In genomic region chr19:10876459-10877240, GRCh38 we compare ENCODE assay signal across 9 cellular contexts. TPM values are rescaled to one million over a fixed set of nuclear protein-coding genes. Genes with fewer than 3 reads are reported as not detected.
DNase-seq lines count a peak whose midpoint lies in the region; ATAC-seq, FAIRE-seq and TF ChIP-seq lines count a peak whose summit lies in the region.
"Had no signal": no experiment of that assay in that cellular context is flagged by ENCODE, and none has a peak within 500 bp of the region (broad histone marks: within the 10 kb centered on the region; RNA-seq: fewer than 3 reads in every experiment).

No MANE protein-coding gene starts in this region.

- H3K36me3 Mint-ChIP-seq in activated naive CD4-positive, alpha-beta T cell treated with anti-CD3 and anti-CD28 coated beads, Interleukin-2, amount 50 U/mL, for 72 hours = peaks cover 0 to 6% of the 10 kb centered on the region in 2 donors
- H3K36me3 Mint-ChIP-seq in glutamatergic neuron (ENCODE audit: unreplicated experiment) = no peaks in the 10 kb centered on the region

- H3K4me1 ChIP-seq in upper lobe of left lung = peaks cover 19 to 44% (median 33%) of the 10 kb centered on the region in 4 donors

- 66 to 68% methylated on average over 9 to 10 of the region's 10 CpGs for WGBS in upper lobe of left lung, 2 donors

- H3K9me3 ChIP-seq in upper lobe of left lung = no peaks in the 10 kb centered on the region

- H3K27me3 ChIP-seq in upper lobe of left lung = no peaks in the 10 kb centered on the region

- no peaks in the 10 kb centered on the region for H3K9me3 Mint-ChIP-seq in activated naive CD4-positive, alpha-beta T cell treated with anti-CD3 and anti-CD28 coated beads, Interleukin-2, amount 50 U/mL, for 72 hours
- H3K9me3 Mint-ChIP-seq in glutamatergic neuron (ENCODE audit: unreplicated experiment) = peaks cover 17% of the 10 kb centered on the region

- peak overlapping the region; percentile 36 to 52 (median 45) for H3K27ac ChIP-seq in upper lobe of left lung

- no peak overlapping the region for H3K4me3 ChIP-seq in upper lobe of left lung

- H3K4me1 Mint-ChIP-seq in glutamatergic neuron (ENCODE audit: low read depth, unreplicated experiment) = peaks cover 39% of the 10 kb centered on the region

- H3K36me3 ChIP-seq in upper lobe of left lung = no peaks in the 10 kb centered on the region

- TF ChIP-seq CTCF in glutamatergic neuron (IDR thresholded peaks at IDR 0.05; ENCODE audit: partially characterized antibody, unreplicated experiment) (no peak), upper lobe of left lung (IDR thresholded peaks at IDR 0.05) (no peak)

- FAIRE-seq in HTR-8/SVneo (lab: Jason Lieb, UNC) = no peak
- FAIRE-seq: frontal cortex had no signal

- peak in 1 of 2 donors; percentile 22 for DNase-seq in activated naive CD4-positive, alpha-beta T cell treated with anti-CD3 and anti-CD28 coated beads, Interleukin-2, amount 50 U/mL, for 72 hours (ENCODE audit: low spot score in 2 of 2)
- DNase-seq in activated naive CD4-positive, alpha-beta T cell (lab: John Stamatoyannopoulos, UW) = no peak
- DNase-seq in glutamatergic neuron (no peak), upper lobe of left lung (no peak), HTR-8/SVneo (ENCODE audit: insufficient read length, low spot score) (no peak), COR-L47 (lab: John Stamatoyannopoulos, UW) (no peak), HT-29 (ENCODE audit: low spot score) (no peak)

- TF ChIP-seq POLR2A in upper lobe of left lung (IDR thresholded peaks at IDR 0.05) = no peak

- peak; percentile 68 to 72 for ATAC-seq in activated naive CD4-positive, alpha-beta T cell treated with anti-CD3 and anti-CD28 coated beads, Interleukin-2, amount 50 U/mL, for 72 hours
- ATAC-seq in HG03196 (IDR thresholded peaks at IDR 0.05; ENCODE audit: unreplicated experiment) (peak; percentile 52), upper lobe of left lung (ENCODE audit: low FRiP score in 2 of 2) (peak; percentile 38 to 69)

- H3K27me3 Mint-ChIP-seq in glutamatergic neuron (ENCODE audit: unreplicated experiment) = peaks cover 7% of the 10 kb centered on the region

- peak in 1 of 4 donors; percentile 16 for TF ChIP-seq EP300 in upper lobe of left lung (IDR thresholded peaks at IDR 0.05)

- peak overlapping the region in 1 of 2 donors; percentile 56 for H3K27ac Mint-ChIP-seq in activated naive CD4-positive, alpha-beta T cell treated with anti-CD3 and anti-CD28 coated beads, Interleukin-2, amount 50 U/mL, for 72 hours
- H3K27ac Mint-ChIP-seq in glutamatergic neuron (ENCODE audit: unreplicated experiment) = peak overlapping the region; percentile 55

- H3K4me3 Mint-ChIP-seq in glutamatergic neuron (ENCODE audit: unreplicated experiment) = no peak overlapping the region

RNA-seq across cellular contexts. Expression of gene CARM1, which starts 5.3 kb away (rescaled TPM):
- total RNA-seq in activated naive CD4-positive, alpha-beta T cell treated with anti-CD3 and anti-CD28 coated beads, Interleukin-2, amount 50 U/mL, for 72 hours = 10 to 100 TPM; 46.4 to 73.6 TPM
- total RNA-seq in glutamatergic neuron (ENCODE audit: unreplicated experiment) (133 TPM), upper lobe of left lung (10 to 100 TPM; 19.0 to 30.6 (median 25.3) TPM)
- 40.7 and 46.0 TPM in 2 replicates for total RNA-seq in HT-29 (2014; rRNA removed; shearing (Covaris generic))

RNA-seq across cellular contexts. Expression of gene C19orf38, which starts 28.4 kb away (rescaled TPM):
- 1 to 10 TPM; 3.5 to 6.4 TPM for total RNA-seq in activated naive CD4-positive, alpha-beta T cell treated with anti-CD3 and anti-CD28 coated beads, Interleukin-2, amount 50 U/mL, for 72 hours
- total RNA-seq in glutamatergic neuron (ENCODE audit: unreplicated experiment) (0.44 TPM), upper lobe of left lung (10 to 100 TPM in 2 of 6 donors, 1 to 10 TPM in 4; 2.8 to 26.2 (median 6.8) TPM)
- 0.13 TPM in 1 of 2 replicates, not detected in the other for total RNA-seq in HT-29 (2014; rRNA removed; shearing (Covaris generic))

RNA-seq across cellular contexts. Expression of gene TMED1, which starts 40.6 kb away (rescaled TPM):
- 10 to 100 TPM in 1 of 2 donors, 1 to 10 TPM in 1; 9.7 to 15.0 TPM for total RNA-seq in activated naive CD4-positive, alpha-beta T cell treated with anti-CD3 and anti-CD28 coated beads, Interleukin-2, amount 50 U/mL, for 72 hours
- 10.4 TPM for total RNA-seq in glutamatergic neuron (ENCODE audit: unreplicated experiment)
- 10 to 100 TPM; 11.3 to 40.7 (median 25.1) TPM for total RNA-seq in upper lobe of left lung
- total RNA-seq in HT-29 (2014; rRNA removed; shearing (Covaris generic)) = 30.7 and 34.0 TPM in 2 replicates

RNA-seq across cellular contexts. Expression of gene YIPF2, which starts 51.8 kb away (rescaled TPM):
- total RNA-seq in activated naive CD4-positive, alpha-beta T cell treated with anti-CD3 and anti-CD28 coated beads, Interleukin-2, amount 50 U/mL, for 72 hours = 10 to 100 TPM; 27.1 to 45.7 TPM
- total RNA-seq in glutamatergic neuron (ENCODE audit: unreplicated experiment) = 47.2 TPM
- 10 to 100 TPM; 18.9 to 56.6 (median 49.5) TPM for total RNA-seq in upper lobe of left lung
- total RNA-seq in HT-29 (2014; rRNA removed; shearing (Covaris generic)) = 94.6 and 106 TPM in 2 replicates

RNA-seq across cellular contexts. Expression of gene TIMM29, which starts 52.0 kb away (rescaled TPM):
- 10 to 100 TPM; 17.2 to 24.1 TPM for total RNA-seq in activated naive CD4-positive, alpha-beta T cell treated with anti-CD3 and anti-CD28 coated beads, Interleukin-2, amount 50 U/mL, for 72 hours
- total RNA-seq in glutamatergic neuron (ENCODE audit: unreplicated experiment) (31.8 TPM), upper lobe of left lung (10 to 100 TPM; 20.2 to 46.1 (median 32.7) TPM)
- 34.1 and 37.6 TPM in 2 replicates for total RNA-seq in HT-29 (2014; rRNA removed; shearing (Covaris generic))
